11 cellular contexts compared by ENCODE assay signal in the genomic region with DNA sequence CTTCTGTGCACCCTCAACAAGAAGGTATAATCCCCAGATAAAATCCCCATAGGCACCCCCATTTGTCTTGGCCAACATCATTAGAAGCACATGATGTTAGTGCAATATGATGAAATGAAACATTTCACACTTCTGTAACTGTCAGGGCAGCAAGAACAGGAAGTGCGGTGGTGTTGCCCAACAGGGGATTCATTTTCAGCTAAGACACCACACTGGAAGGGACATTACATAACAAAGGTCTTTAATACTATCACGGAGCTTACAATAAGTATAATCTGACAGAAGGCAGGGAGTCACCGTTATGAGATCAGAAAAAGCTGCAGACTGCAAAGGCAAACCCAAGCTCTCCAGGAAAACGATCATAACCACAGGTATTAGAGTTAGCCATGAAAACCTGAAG. TPM values are rescaled to one million over a fixed set of nuclear protein-coding genes. Genes with fewer than 3 reads are reported as not detected.
A peak's percentile ranks its signal among the peaks of the same experiment; 100 is the strongest.
DNase-seq lines count a peak whose midpoint lies in the region; ATAC-seq and TF ChIP-seq lines count a peak whose summit lies in the region.
"Had no signal": no experiment of that assay in that cellular context is flagged by ENCODE, and none has a peak within 500 bp of the region (broad histone marks: within the 10 kb centered on the region; RNA-seq: fewer than 3 reads in every experiment).

No MANE protein-coding gene starts in this region.

- H3K4me3 Mint-ChIP-seq in central memory CD8-positive, alpha-beta T cell = peak overlapping the region; percentile 42
- H3K4me3 Mint-ChIP-seq: mesothelial cell of epicardium, type B pancreatic cell, WTC11 had no signal

- H3K36me3 ChIP-seq in effector memory CD4-positive, alpha-beta T cell (ENCODE audit: control insufficient read depth, insufficient read depth, low read length) = no peaks in the 10 kb centered on the region

- TF ChIP-seq CTCF in omental fat pad (IDR thresholded peaks at IDR 0.05) = no peak

- peaks cover 8% of the 10 kb centered on the region for H3K36me3 Mint-ChIP-seq in central memory CD8-positive, alpha-beta T cell (ENCODE audit: insufficient read depth)
- H3K36me3 Mint-ChIP-seq: WTC11 had no signal

- peaks cover 77% of the 10 kb centered on the region for H3K4me1 Mint-ChIP-seq in central memory CD8-positive, alpha-beta T cell
- H3K4me1 Mint-ChIP-seq: mesothelial cell of epicardium had no signal

- DNase-seq in MV-4-11 (lab: John Stamatoyannopoulos, UW) (peak; percentile 99), omental fat pad (ENCODE audit: low spot score) (peak; percentile 33), NCI-H1092 treated with DMSO at 0.1 percent for 48 hours (lab: John Stamatoyannopoulos, UW) (no peak)
- DNase-seq in central memory CD8-positive, alpha-beta T cell (ENCODE audit: low spot score in 2 of 2) = no peak
- no peak for DNase-seq in effector memory CD4-positive, alpha-beta T cell
- DNase-seq: NCI-H524 treated with DMSO at 0.1 percent for 48 hours had no signal

- H3K27ac Mint-ChIP-seq in central memory CD8-positive, alpha-beta T cell (ENCODE audit: low read depth) = peak overlapping the region; percentile 86
- H3K27ac Mint-ChIP-seq: mesothelial cell of epicardium, type B pancreatic cell, WTC11 had no signal

- H3K27ac ChIP-seq in effector memory CD4-positive, alpha-beta T cell (ENCODE audit: insufficient read depth, low read length, poor library complexity, severe bottlenecking) = no peak overlapping the region

- no peak overlapping the region for H3K4me3 ChIP-seq in effector memory CD4-positive, alpha-beta T cell (ENCODE audit: insufficient read depth, low read depth, low read length, poor library complexity, severe bottlenecking)

- peaks cover 4% of the 10 kb centered on the region for H3K9me3 Mint-ChIP-seq in central memory CD8-positive, alpha-beta T cell
- H3K9me3 Mint-ChIP-seq: mesothelial cell of epicardium, type B pancreatic cell, WTC11 had no signal

- peaks cover 15% of the 10 kb centered on the region for H3K4me1 ChIP-seq in effector memory CD4-positive, alpha-beta T cell (ENCODE audit: control insufficient read depth, insufficient read depth, low read length, poor library complexity, severe bottlenecking)

- ATAC-seq in central memory CD8-positive, alpha-beta T cell (replicated peaks; ENCODE audit: extremely low read depth, poor library complexity, severe bottlenecking) = peak; percentile 64
- no peak for ATAC-seq in omental fat pad (ENCODE audit: low FRiP score)
- no peak for ATAC-seq in HG03095 (IDR thresholded peaks at IDR 0.05; ENCODE audit: unreplicated experiment)
- ATAC-seq: WTC11 had no signal

- no peaks in the 10 kb centered on the region for H3K27me3 Mint-ChIP-seq in central memory CD8-positive, alpha-beta T cell
- H3K27me3 Mint-ChIP-seq: type B pancreatic cell had no signal

- no peaks in the 10 kb centered on the region for H3K9me3 ChIP-seq in effector memory CD4-positive, alpha-beta T cell (ENCODE audit: control insufficient read depth, low read length)

- no peaks in the 10 kb centered on the region for H3K27me3 ChIP-seq in effector memory CD4-positive, alpha-beta T cell (replicated peaks; ENCODE audit: control insufficient read depth, insufficient read depth, low read length, poor library complexity, severe bottlenecking)

RNA-seq across cellular contexts. Expression of gene OR52W1, which starts 2.0 kb away (rescaled TPM):
- not detected for total RNA-seq in omental fat pad
- total RNA-seq: Daoy, mesothelial cell of epicardium, WTC11 had no signal

RNA-seq across cellular contexts. Expression of gene C11orf42, which starts 4.4 kb away (rescaled TPM):
- not detected for total RNA-seq in omental fat pad
- total RNA-seq: Daoy, mesothelial cell of epicardium, WTC11 had no signal

RNA-seq across cellular contexts. Expression of gene OR52B2, which starts 30.8 kb away (rescaled TPM):
- total RNA-seq in omental fat pad = not detected
- total RNA-seq: Daoy, mesothelial cell of epicardium, WTC11 had no signal

RNA-seq across cellular contexts. Expression of gene FHIP1B, which starts 33.5 kb away (rescaled TPM):
- total RNA-seq in omental fat pad = 10 to 100 TPM; 23.8 to 50.9 (median 43.9) TPM

RNA-seq across cellular contexts. Expression of gene CNGA4, which starts 37.9 kb away (rescaled TPM):
- total RNA-seq in omental fat pad = under 1 TPM in 1 of 4 donors, not detected in 3; 0.28 TPM
- total RNA-seq: Daoy had no signal

Comparison
In these comparisons a context has a peak if more than half of its experiments do, and no peak if none do; other contexts are left out.
1. DNase-seq: peak in MV-4-11 (single experiment) and omental fat pad (single experiment); none in central memory CD8-positive, alpha-beta T cell (0 of 2), effector memory CD4-positive, alpha-beta T cell (0 of 3) and NCI-H1092 treated with DMSO at 0.1 percent for 48 hours (single experiment).